Comparison of ENCODE assay signal across 19 cellular contexts in the genomic region with DNA sequence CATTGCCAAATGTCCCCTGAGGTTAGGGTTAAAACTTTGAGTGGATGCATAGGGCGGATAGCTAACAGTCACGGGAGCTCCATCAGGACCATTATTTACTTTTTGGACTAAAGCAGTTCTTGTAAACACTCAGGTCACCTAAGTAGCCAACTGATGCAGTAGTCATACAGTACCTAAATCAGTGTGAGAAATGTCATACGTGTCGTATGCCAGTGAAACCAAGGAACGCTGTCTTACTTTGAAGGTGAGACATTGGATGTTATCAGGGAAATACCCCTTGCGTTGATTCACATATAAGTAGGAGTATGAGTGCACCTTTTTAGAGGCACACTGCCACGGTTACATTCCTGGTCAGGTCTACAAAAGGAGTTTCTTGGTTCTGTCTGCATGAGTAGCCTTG.
"Had no signal": no experiment of that assay in that cellular context is flagged by ENCODE, and none has a peak within 500 bp of the region (broad histone marks: within the 10 kb centered on the region; RNA-seq: fewer than 3 reads in every experiment).

No MANE protein-coding gene starts in this region.

- H3K9me3 Mint-ChIP-seq: activated B cell treated with CpG ODN at 0.5 μM for 24 hours; activated T-cell treated with anti-CD3 and anti-CD28 coated beads, Interleukin-2, amount 50 U/mL, for 24 hours; central memory CD8-positive, alpha-beta T cell; endodermal cell; nephron; stimulated activated memory B cell treated with anti-CD40 and anti-IgM and Interleukin-4, amounts not matched to agents 10 μg/mL and 1 μg/mL and 100 μg/mL, for 72 hours; T-cell had no signal

- H3K27me3 Mint-ChIP-seq: activated B cell treated with CpG ODN at 0.5 μM for 24 hours; activated CD8-positive, alpha-beta memory T cell treated with anti-CD3 and anti-CD28 coated beads, Interleukin-2, amount 10 ng/mL, durations not matched to agents 7 days and 5 days; activated T-cell treated with anti-CD3 and anti-CD28 coated beads, Interleukin-2, amount 50 U/mL, for 24 hours; central memory CD8-positive, alpha-beta T cell; stimulated activated memory B cell treated with anti-CD40 and anti-IgM and Interleukin-4, amounts not matched to agents 10 μg/mL and 1 μg/mL and 100 μg/mL, for 72 hours; T-cell had no signal

- ATAC-seq: activated CD8-positive, alpha-beta memory T cell treated with anti-CD3 and anti-CD28 coated beads, Interleukin-2, amount 10 ng/mL, durations not matched to agents 7 days and 5 days; left colon; lower lobe of right lung; right lobe of liver; stimulated activated memory B cell treated with anti-CD40 and anti-IgM and Interleukin-4, amounts not matched to agents 10 μg/mL and 1 μg/mL and 100 μg/mL, for 72 hours; T-cell had no signal

- H3K4me1 Mint-ChIP-seq: activated B cell treated with CpG ODN at 0.5 μM for 24 hours; activated CD8-positive, alpha-beta memory T cell treated with anti-CD3 and anti-CD28 coated beads, Interleukin-2, amount 10 ng/mL, durations not matched to agents 7 days and 5 days; stimulated activated memory B cell treated with anti-CD40 and anti-IgM and Interleukin-4, amounts not matched to agents 10 μg/mL and 1 μg/mL and 100 μg/mL, for 72 hours had no signal

- H3K27ac Mint-ChIP-seq: activated B cell treated with CpG ODN at 0.5 μM for 24 hours; activated CD8-positive, alpha-beta memory T cell treated with anti-CD3 and anti-CD28 coated beads, Interleukin-2, amount 10 ng/mL, durations not matched to agents 7 days and 5 days; endodermal cell; nephron; stimulated activated memory B cell treated with anti-CD40 and anti-IgM and Interleukin-4, amounts not matched to agents 10 μg/mL and 1 μg/mL and 100 μg/mL, for 72 hours had no signal

- H3K4me3 Mint-ChIP-seq: activated B cell treated with CpG ODN at 0.5 μM for 24 hours; activated CD8-positive, alpha-beta memory T cell treated with anti-CD3 and anti-CD28 coated beads, Interleukin-2, amount 10 ng/mL, durations not matched to agents 7 days and 5 days; activated T-cell treated with anti-CD3 and anti-CD28 coated beads, Interleukin-2, amount 50 U/mL, for 24 hours; central memory CD8-positive, alpha-beta T cell; endodermal cell; nephron; stimulated activated memory B cell treated with anti-CD40 and anti-IgM and Interleukin-4, amounts not matched to agents 10 μg/mL and 1 μg/mL and 100 μg/mL, for 72 hours; T-cell had no signal

- DNase-seq: activated B cell treated with CpG ODN at 0.5 μM for 24 hours; activated CD8-positive, alpha-beta memory T cell treated with anti-CD3 and anti-CD28 coated beads, Interleukin-2, amount 10 ng/mL, durations not matched to agents 7 days and 5 days; activated gamma-delta T cell; activated T-cell treated with anti-CD3 and anti-CD28 coated beads, Interleukin-2, amount 50 U/mL, for 24 hours; colonic mucosa; endodermal cell; islet precursor cell; left colon; lower lobe of right lung; right lobe of liver; SK-N-SH; small intestine; stimulated activated CD4-positive, alpha-beta T cell treated with anti-CD3 and anti-CD28 coated beads, Interleukin-4, amount 100 ng/mL, for 24 hours; substantia nigra; T-cell; tibial artery had no signal
